Comparison of ENCODE assay signal across 8 cellular contexts in the genomic region with DNA sequence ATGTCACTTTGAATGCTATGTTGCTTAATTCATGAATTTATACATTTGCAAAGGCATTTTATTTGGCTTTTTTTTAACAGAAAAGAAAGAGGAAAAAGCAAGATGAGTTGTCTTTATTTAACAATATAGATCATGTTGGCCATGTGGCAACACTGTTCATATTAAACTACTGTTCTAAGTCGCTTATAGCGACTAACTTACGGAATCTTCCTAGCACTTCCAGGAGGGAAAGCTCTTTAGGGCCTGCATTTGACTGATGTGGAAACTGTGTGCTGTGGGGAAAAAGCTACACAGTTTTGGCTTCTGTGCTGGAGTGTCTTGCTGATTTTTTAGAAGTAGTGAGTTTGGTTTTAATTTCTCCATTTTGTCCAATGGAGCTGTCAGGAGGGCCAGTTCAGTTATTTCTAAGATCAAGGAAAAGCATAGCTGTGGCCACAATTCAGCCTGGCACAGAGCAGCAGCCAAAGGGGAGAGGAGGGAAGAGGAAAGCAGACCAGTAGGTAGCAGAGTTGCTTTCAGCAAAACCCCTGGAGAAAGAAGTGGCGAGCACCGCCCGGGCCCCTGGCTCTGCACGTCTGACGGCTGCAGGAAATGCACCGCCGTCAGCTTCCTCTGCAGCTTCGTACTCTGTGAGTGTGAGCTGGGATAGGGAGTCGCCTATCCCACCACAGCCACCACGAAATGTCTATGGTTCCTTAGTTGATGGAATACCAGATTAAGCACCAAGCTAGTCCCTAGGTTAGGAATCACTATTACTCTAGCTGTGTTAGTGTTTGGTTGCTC.
A peak's percentile ranks its signal among the peaks of the same experiment; 100 is the strongest.
DNase-seq lines count a peak whose midpoint lies in the region; ATAC-seq lines count a peak whose summit lies in the region.

No MANE protein-coding gene starts in this region.

- peak in 1 of 5 donors; percentile 3 for DNase-seq in CD8-positive, alpha-beta memory T cell
- DNase-seq in activated T-helper 2 cell treated with anti-CD3 and anti-CD28 coated beads, Interferon-gamma antibody, Interleukin-2, Interleukin-4, amounts not matched to agents 10 μg/mL and 5 μg/mL and 100 μg/mL, durations not matched to agents 14 hours and 24 hours and 36 hours (ENCODE audit: low spot score), result no peak
- DNase-seq in medulla oblongata (ENCODE audit: extremely low spot score) (peak; percentile 35), NCI-H187 (lab: John Stamatoyannopoulos, UW) (no peak), amniotic stem cell (lab: John Stamatoyannopoulos, UW) (no peak)

- CTCF ChIA-PET in CD8-positive, alpha-beta memory T cell (lab: Charles Lee), result no interaction called here

- POLR2A ChIA-PET in CD8-positive, alpha-beta memory T cell (lab: Charles Lee), result no interaction called here

- H3K4me3 ChIP-seq in CD8-positive, alpha-beta memory T cell (ENCODE audit: low read length), result peak overlapping the region; percentile 52

- peak overlapping the region in 3 of 8 donors; percentile 30 to 52 (median 35) for H3K27ac Mint-ChIP-seq in CD8-positive, alpha-beta memory T cell
- H3K27ac Mint-ChIP-seq in activated T-helper 2 cell treated with anti-CD3 and anti-CD28 coated beads, Interferon-gamma antibody, Interleukin-2, Interleukin-4, amounts not matched to agents 10 μg/mL and 5 μg/mL and 100 μg/mL, durations not matched to agents 14 hours and 24 hours and 36 hours, result no peak overlapping the region

- H3K27ac ChIP-seq in CD8-positive, alpha-beta memory T cell (ENCODE audit: low read depth, low read length), result no peak overlapping the region

- H3K27me3 ChIP-seq in CD8-positive, alpha-beta memory T cell (ENCODE audit: insufficient read depth, low read length, poor library complexity, severe bottlenecking), result no peaks in the 10 kb centered on the region

- no peaks in the 10 kb centered on the region for H3K9me3 ChIP-seq in CD8-positive, alpha-beta memory T cell (ENCODE audit: low read length)

- H3K36me3 Mint-ChIP-seq in CD8-positive, alpha-beta memory T cell, result no peaks in the 10 kb centered on the region
- H3K36me3 Mint-ChIP-seq in activated T-helper 2 cell treated with anti-CD3 and anti-CD28 coated beads, Interferon-gamma antibody, Interleukin-2, Interleukin-4, amounts not matched to agents 10 μg/mL and 5 μg/mL and 100 μg/mL, durations not matched to agents 14 hours and 24 hours and 36 hours (ENCODE audit: low read depth), result no peaks in the 10 kb centered on the region

- ATAC-seq in HG03060 (IDR thresholded peaks at IDR 0.05; ENCODE audit: low read depth, unreplicated experiment), result peak; percentile 6
- ATAC-seq in HG02981 (IDR thresholded peaks at IDR 0.05; ENCODE audit: unreplicated experiment), result no peak
- no peak for ATAC-seq in HG03139 (IDR thresholded peaks at IDR 0.05; ENCODE audit: unreplicated experiment)

- peaks cover 12% of the 10 kb centered on the region for H3K4me1 ChIP-seq in CD8-positive, alpha-beta memory T cell (ENCODE audit: insufficient read depth, low read length)

- H3K4me3 Mint-ChIP-seq in CD8-positive, alpha-beta memory T cell, result peak overlapping the region; percentile 37 to 75 (median 46)
- peak overlapping the region; percentile 33 for H3K4me3 Mint-ChIP-seq in activated T-helper 2 cell treated with anti-CD3 and anti-CD28 coated beads, Interferon-gamma antibody, Interleukin-2, Interleukin-4, amounts not matched to agents 10 μg/mL and 5 μg/mL and 100 μg/mL, durations not matched to agents 14 hours and 24 hours and 36 hours (ENCODE audit: low read depth)

- peaks cover 18 to 29% (median 23%) of the 10 kb centered on the region in 3 donors for H3K4me1 Mint-ChIP-seq in CD8-positive, alpha-beta memory T cell
- H3K4me1 Mint-ChIP-seq in activated T-helper 2 cell treated with anti-CD3 and anti-CD28 coated beads, Interferon-gamma antibody, Interleukin-2, Interleukin-4, amounts not matched to agents 10 μg/mL and 5 μg/mL and 100 μg/mL, durations not matched to agents 14 hours and 24 hours and 36 hours (ENCODE audit: low read depth), result peaks cover 17% of the 10 kb centered on the region

- intact Hi-C loops in activated T-helper 2 cell treated with anti-CD3 and anti-CD28 coated beads, Interferon-gamma antibody, Interleukin-2, Interleukin-4, amounts not matched to agents 10 μg/mL and 5 μg/mL and 100 μg/mL, durations not matched to agents 14 hours and 24 hours and 36 hours (cut with micrococcal nuclease), result loop anchor here (1.0 kb wide), 2 partner anchors 8 to 109 kb away; no protein-coding TSS in a partner anchor

- peaks cover 21 to 44% of the 10 kb centered on the region in 2 donors for H3K27me3 Mint-ChIP-seq in CD8-positive, alpha-beta memory T cell
- peaks cover 51% of the 10 kb centered on the region for H3K27me3 Mint-ChIP-seq in activated T-helper 2 cell treated with anti-CD3 and anti-CD28 coated beads, Interferon-gamma antibody, Interleukin-2, Interleukin-4, amounts not matched to agents 10 μg/mL and 5 μg/mL and 100 μg/mL, durations not matched to agents 14 hours and 24 hours and 36 hours (ENCODE audit: low read depth)

- H3K9me3 Mint-ChIP-seq in CD8-positive, alpha-beta memory T cell, result no peaks in the 10 kb centered on the region
- no peaks in the 10 kb centered on the region for H3K9me3 Mint-ChIP-seq in activated T-helper 2 cell treated with anti-CD3 and anti-CD28 coated beads, Interferon-gamma antibody, Interleukin-2, Interleukin-4, amounts not matched to agents 10 μg/mL and 5 μg/mL and 100 μg/mL, durations not matched to agents 14 hours and 24 hours and 36 hours

- H3K36me3 ChIP-seq in CD8-positive, alpha-beta memory T cell (ENCODE audit: insufficient read depth, low read length), result no peaks in the 10 kb centered on the region
